In the genomic region with DNA sequence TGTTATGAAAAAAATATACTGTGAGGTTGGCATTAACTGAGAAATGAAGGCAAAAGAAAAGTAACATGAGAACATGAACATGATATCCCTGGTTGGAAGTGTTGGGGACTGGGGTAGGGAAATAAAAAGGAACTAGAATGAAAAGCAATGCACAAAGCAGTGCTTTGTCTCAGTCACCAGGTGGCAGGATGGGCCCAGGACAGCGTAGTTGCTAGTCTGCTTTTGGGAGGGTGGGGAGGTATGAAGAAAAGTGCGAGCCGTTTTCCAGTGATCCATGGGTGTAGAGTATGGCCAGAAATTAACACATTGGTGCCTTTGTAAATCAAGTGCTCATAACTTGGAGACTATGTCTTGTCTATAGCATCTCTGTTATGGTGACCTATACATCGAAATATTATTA, we compare ENCODE assay signal across 21 cellular contexts.
DNase-seq lines count a peak whose midpoint lies in the region; ATAC-seq, FAIRE-seq and TF ChIP-seq lines count a peak whose summit lies in the region.
"Had no signal": no experiment of that assay in that cellular context is flagged by ENCODE, and none has a peak within 500 bp of the region (broad histone marks: within the 10 kb centered on the region; RNA-seq: fewer than 3 reads in every experiment).

No MANE protein-coding gene starts in this region.

- no CpG with 5 or more reads among the region's 4 CpGs for WGBS in iPS DF 6.9 (ENCODE audit: insufficient coverage, insufficient read length)

- no peaks in the 10 kb centered on the region for H3K79me2 ChIP-seq in DND-41 (ENCODE audit: insufficient read depth, low read length)

- H3K9me3 Mint-ChIP-seq in activated T-helper 2 cell treated with anti-CD3 and anti-CD28 coated beads, Interferon-gamma antibody, Interleukin-2, Interleukin-4, amounts not matched to agents 10 μg/mL and 5 μg/mL and 100 μg/mL, durations not matched to agents 14 hours and 24 hours and 36 hours = peaks cover 30% of the 10 kb centered on the region

- no peaks in the 10 kb centered on the region for H3K27me3 Mint-ChIP-seq in activated T-helper 2 cell treated with anti-CD3 and anti-CD28 coated beads, Interferon-gamma antibody, Interleukin-2, Interleukin-4, amounts not matched to agents 10 μg/mL and 5 μg/mL and 100 μg/mL, durations not matched to agents 14 hours and 24 hours and 36 hours (ENCODE audit: low read depth)
- H3K27me3 Mint-ChIP-seq: activated CD4-positive, alpha-beta T cell treated with anti-CD3 and anti-CD28 coated beads, Interleukin-2, amount 10 ng/mL, durations not matched to agents 7 days and 5 days; activated naive CD8-positive, alpha-beta T cell treated with anti-CD3 and anti-CD28 coated beads, Interleukin-2, amount 10 ng/mL, durations not matched to agents 7 days and 5 days had no signal

- H3K27me3 ChIP-seq in DND-41 (ENCODE audit: insufficient read depth, low read length, poor library complexity) = no peaks in the 10 kb centered on the region
- no peaks in the 10 kb centered on the region for H3K27me3 ChIP-seq in bronchial epithelial cell (ENCODE audit: control insufficient read depth, insufficient read depth, low read length)
- no peaks in the 10 kb centered on the region for H3K27me3 ChIP-seq in iPS DF 6.9 (ENCODE audit: control insufficient read depth, insufficient read depth, low read length)

- H2AFZ ChIP-seq in DND-41 (ENCODE audit: low read depth, low read length) = no peak overlapping the region

- no peak for FAIRE-seq in bronchial epithelial cell (lab: Jason Lieb, UNC)

- H3K9me3 ChIP-seq in DND-41 (ENCODE audit: insufficient read depth, low read length, severe bottlenecking) (no peaks in the 10 kb centered on the region), iPS DF 6.9 (ENCODE audit: control insufficient read depth, insufficient read depth, low read length) (no peaks in the 10 kb centered on the region)

- no peak overlapping the region for H3K4me3 ChIP-seq in DND-41 (ENCODE audit: low read depth in 1 of 2, low read length in 2 of 2)
- no peak overlapping the region for H3K4me3 ChIP-seq in HFF-Myc (replicated peaks; ENCODE audit: low read depth, low read length)
- H3K4me3 ChIP-seq in bronchial epithelial cell (ENCODE audit: low read depth, low read length) = no peak overlapping the region
- H3K4me3 ChIP-seq in iPS DF 6.9 (ENCODE audit: low read length) = no peak overlapping the region

- peak; percentile 18 for TF ChIP-seq CTCF in DND-41 (IDR thresholded peaks at IDR 0.05; ENCODE audit: borderline replicate concordance, extremely low read depth, low read length, poor library complexity, severe bottlenecking)
- TF ChIP-seq CTCF in HFF-Myc (IDR thresholded peaks at IDR 0.05; ENCODE audit: low read depth, low read length, missing control alignments) = peak; percentile 12
- peak; percentile 27 for TF ChIP-seq CTCF in bronchial epithelial cell (IDR thresholded peaks at IDR 0.05; ENCODE audit: insufficient read depth, low read length, severe bottlenecking)

- ATAC-seq in DND-41 (ENCODE audit: insufficient read depth, low read depth) (no peak), HG03196 (IDR thresholded peaks at IDR 0.05; ENCODE audit: unreplicated experiment) (no peak)
- ATAC-seq: stimulated activated naive B cell treated with anti-CD40 and anti-IgM and Interleukin-4, amounts not matched to agents 10 μg/mL and 1 μg/mL and 100 μg/mL, for 72 hours had no signal

- no peaks in the 10 kb centered on the region for H3K4me1 Mint-ChIP-seq in activated T-helper 2 cell treated with anti-CD3 and anti-CD28 coated beads, Interferon-gamma antibody, Interleukin-2, Interleukin-4, amounts not matched to agents 10 μg/mL and 5 μg/mL and 100 μg/mL, durations not matched to agents 14 hours and 24 hours and 36 hours (ENCODE audit: low read depth)
- H3K4me1 Mint-ChIP-seq: activated CD4-positive, alpha-beta T cell treated with anti-CD3 and anti-CD28 coated beads, Interleukin-2, amount 10 ng/mL, durations not matched to agents 7 days and 5 days; activated naive CD8-positive, alpha-beta T cell treated with anti-CD3 and anti-CD28 coated beads, Interleukin-2, amount 10 ng/mL, durations not matched to agents 7 days and 5 days; immature natural killer cell; nephron; stimulated activated naive B cell treated with anti-CD40 and anti-IgM and Interleukin-4, amounts not matched to agents 10 μg/mL and 1 μg/mL and 100 μg/mL, for 72 hours had no signal

- H4K20me1 ChIP-seq in DND-41 (ENCODE audit: insufficient read depth, low read length) = no peaks in the 10 kb centered on the region

- H3K4me2 ChIP-seq in DND-41 (ENCODE audit: insufficient read depth, low read length) = no peak overlapping the region

- H3K4me3 Mint-ChIP-seq in activated T-helper 2 cell treated with anti-CD3 and anti-CD28 coated beads, Interferon-gamma antibody, Interleukin-2, Interleukin-4, amounts not matched to agents 10 μg/mL and 5 μg/mL and 100 μg/mL, durations not matched to agents 14 hours and 24 hours and 36 hours (ENCODE audit: low read depth) = no peak overlapping the region
- H3K4me3 Mint-ChIP-seq: activated CD4-positive, alpha-beta T cell treated with anti-CD3 and anti-CD28 coated beads, Interleukin-2, amount 10 ng/mL, durations not matched to agents 7 days and 5 days; activated naive CD8-positive, alpha-beta T cell treated with anti-CD3 and anti-CD28 coated beads, Interleukin-2, amount 10 ng/mL, durations not matched to agents 7 days and 5 days; immature natural killer cell; nephron; stimulated activated naive B cell treated with anti-CD40 and anti-IgM and Interleukin-4, amounts not matched to agents 10 μg/mL and 1 μg/mL and 100 μg/mL, for 72 hours had no signal

- intact Hi-C loops in activated T-helper 2 cell treated with anti-CD3 and anti-CD28 coated beads, Interferon-gamma antibody, Interleukin-2, Interleukin-4, amounts not matched to agents 10 μg/mL and 5 μg/mL and 100 μg/mL, durations not matched to agents 14 hours and 24 hours and 36 hours (cut with micrococcal nuclease) = no loop called here

- H3K9ac ChIP-seq in DND-41 (ENCODE audit: low read depth, low read length) = no peak overlapping the region

- no peak overlapping the region for H3K27ac Mint-ChIP-seq in activated T-helper 2 cell treated with anti-CD3 and anti-CD28 coated beads, Interferon-gamma antibody, Interleukin-2, Interleukin-4, amounts not matched to agents 10 μg/mL and 5 μg/mL and 100 μg/mL, durations not matched to agents 14 hours and 24 hours and 36 hours
- H3K27ac Mint-ChIP-seq: activated CD4-positive, alpha-beta T cell treated with anti-CD3 and anti-CD28 coated beads, Interleukin-2, amount 10 ng/mL, durations not matched to agents 7 days and 5 days; activated naive CD8-positive, alpha-beta T cell treated with anti-CD3 and anti-CD28 coated beads, Interleukin-2, amount 10 ng/mL, durations not matched to agents 7 days and 5 days; immature natural killer cell; nephron; stimulated activated naive B cell treated with anti-CD40 and anti-IgM and Interleukin-4, amounts not matched to agents 10 μg/mL and 1 μg/mL and 100 μg/mL, for 72 hours had no signal

- H3K4me1 ChIP-seq in DND-41 (ENCODE audit: insufficient read depth, low read length) (no peaks in the 10 kb centered on the region), iPS DF 6.9 (ENCODE audit: control insufficient read depth, insufficient read depth, low read length) (no peaks in the 10 kb centered on the region)

- H3K36me3 ChIP-seq in DND-41 (ENCODE audit: insufficient read depth, low read length) = no peaks in the 10 kb centered on the region
- H3K36me3 ChIP-seq in bronchial epithelial cell (ENCODE audit: control insufficient read depth, insufficient read depth, low read length) = no peaks in the 10 kb centered on the region
- H3K36me3 ChIP-seq in iPS DF 6.9 (ENCODE audit: control insufficient read depth, insufficient read depth, low read length) = no peaks in the 10 kb centered on the region

- no peak overlapping the region for H3K27ac ChIP-seq in DND-41 (ENCODE audit: low read length)
- H3K27ac ChIP-seq in iPS DF 6.9 (ENCODE audit: low read length) = no peak overlapping the region

- DNase-seq in DND-41 (no peak), HFF-Myc (ENCODE audit: extremely low read depth, low read depth) (no peak), bronchial epithelial cell (ENCODE audit: low read depth) (no peak), iPS DF 6.9 (ENCODE audit: low read depth, low spot score) (peak; percentile 35), T-helper 2 cell (no peak)
- DNase-seq in activated CD8-positive, alpha-beta memory T cell treated with anti-CD3 and anti-CD28 coated beads, Interleukin-2, amount 50 U/mL, for 48 hours = no peak
- no peak for DNase-seq in activated T-helper 2 cell treated with anti-CD3 and anti-CD28 coated beads, Interferon-gamma antibody, Interleukin-2, Interleukin-4, amounts not matched to agents 10 μg/mL and 5 μg/mL and 100 μg/mL, durations not matched to agents 14 hours and 24 hours and 36 hours (ENCODE audit: low spot score)
- DNase-seq: activated CD4-positive, alpha-beta T cell treated with anti-CD3 and anti-CD28 coated beads, Interleukin-2, amount 10 ng/mL, durations not matched to agents 7 days and 5 days; activated naive CD8-positive, alpha-beta T cell treated with anti-CD3 and anti-CD28 coated beads, Interleukin-2, amount 10 ng/mL, durations not matched to agents 7 days and 5 days; activated T-cell treated with anti-CD3 and anti-CD28 coated beads for 4 hours; C1 segment of cervical spinal cord; effector CD8-positive, alpha-beta T cell; foreskin melanocyte; immature natural killer cell; KG1; NCI-H1092 treated with DMSO at 0.1 percent for 48 hours; SIG-M5; stimulated activated naive B cell treated with anti-CD40 and anti-IgM and Interleukin-4, amounts not matched to agents 10 μg/mL and 1 μg/mL and 100 μg/mL, for 72 hours; trophoblast cell had no signal

- no peaks in the 10 kb centered on the region for H3K36me3 Mint-ChIP-seq in activated T-helper 2 cell treated with anti-CD3 and anti-CD28 coated beads, Interferon-gamma antibody, Interleukin-2, Interleukin-4, amounts not matched to agents 10 μg/mL and 5 μg/mL and 100 μg/mL, durations not matched to agents 14 hours and 24 hours and 36 hours (ENCODE audit: low read depth)
- H3K36me3 Mint-ChIP-seq: activated naive CD8-positive, alpha-beta T cell treated with anti-CD3 and anti-CD28 coated beads, Interleukin-2, amount 10 ng/mL, durations not matched to agents 7 days and 5 days; immature natural killer cell; stimulated activated naive B cell treated with anti-CD40 and anti-IgM and Interleukin-4, amounts not matched to agents 10 μg/mL and 1 μg/mL and 100 μg/mL, for 72 hours had no signal
